ENCODE assay signal across 17 cellular contexts in the genomic region with DNA sequence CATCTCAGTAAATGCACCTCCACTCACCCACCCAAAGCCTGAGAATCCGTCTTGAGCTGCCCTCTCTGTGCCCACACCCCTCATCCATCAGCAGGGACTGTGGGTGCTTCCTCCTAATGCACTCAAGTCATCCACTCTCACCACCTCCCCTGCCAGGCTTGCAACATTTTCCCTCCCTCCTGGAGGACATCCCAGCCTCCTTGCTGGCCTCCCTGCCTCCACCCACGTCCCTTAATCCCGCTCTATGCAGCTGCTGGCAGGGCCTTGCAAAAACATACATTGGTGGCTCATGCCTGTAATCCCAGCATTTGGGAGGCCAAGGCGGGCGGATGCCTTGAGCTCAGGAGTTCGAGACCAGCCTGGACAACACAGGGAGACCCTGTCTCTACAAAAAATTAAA. TPM values are rescaled to one million over a fixed set of nuclear protein-coding genes. Genes with fewer than 3 reads are reported as not detected.
DNase-seq lines count a peak whose midpoint lies in the region; ATAC-seq, FAIRE-seq and TF ChIP-seq lines count a peak whose summit lies in the region.
"Had no signal": no experiment of that assay in that cellular context is flagged by ENCODE, and none has a peak within 500 bp of the region (broad histone marks: within the 10 kb centered on the region; RNA-seq: fewer than 3 reads in every experiment).

No MANE protein-coding gene starts in this region.

- H3K4ac ChIP-seq in mesendoderm (ENCODE audit: low read depth, low read length) = no peak overlapping the region

- ATAC-seq in K562 (no peak), WTC11 (no peak)
- no peak for ATAC-seq in stimulated activated naive B cell treated with anti-CD40 and anti-IgM and Interleukin-4, amounts not matched to agents 10 μg/mL and 1 μg/mL and 100 μg/mL, for 72 hours (replicated peaks)
- ATAC-seq: GM12878 had no signal

- H3K4me3 Mint-ChIP-seq in stimulated activated naive B cell treated with anti-CD40 and anti-IgM and Interleukin-4, amounts not matched to agents 10 μg/mL and 1 μg/mL and 100 μg/mL, for 72 hours = no peak overlapping the region
- no peak overlapping the region for H3K4me3 Mint-ChIP-seq in WTC11
- H3K4me3 Mint-ChIP-seq: B cell; CD4-positive, alpha-beta memory T cell; IgD-negative memory B cell had no signal

- no peaks in the 10 kb centered on the region for H3K9me3 Mint-ChIP-seq in stimulated activated naive B cell treated with anti-CD40 and anti-IgM and Interleukin-4, amounts not matched to agents 10 μg/mL and 1 μg/mL and 100 μg/mL, for 72 hours
- no peaks in the 10 kb centered on the region for H3K9me3 Mint-ChIP-seq in WTC11
- H3K9me3 Mint-ChIP-seq: CD4-positive, alpha-beta memory T cell; IgD-negative memory B cell had no signal

- H3K56ac ChIP-seq in mesendoderm (ENCODE audit: low read length) = peak overlapping the region; percentile 67

- no peaks in the 10 kb centered on the region for H3K9me1 ChIP-seq in K562 (ENCODE audit: control insufficient read depth, insufficient read depth, low read length)

- intact Hi-C loops in K562 (cut with micrococcal nuclease) = loop anchor here (5.0 kb wide), 1 partner anchor 43 kb away; the partner anchor contains the start of gene MANBAL
- intact Hi-C loops in sigmoid colon (cut with DNase I) = no loop called here

- H3K18ac ChIP-seq in mesendoderm (ENCODE audit: low read length) = no peak overlapping the region

- H3K27me3 Mint-ChIP-seq in stimulated activated naive B cell treated with anti-CD40 and anti-IgM and Interleukin-4, amounts not matched to agents 10 μg/mL and 1 μg/mL and 100 μg/mL, for 72 hours = no peaks in the 10 kb centered on the region
- no peaks in the 10 kb centered on the region for H3K27me3 Mint-ChIP-seq in WTC11 (ENCODE audit: low read depth)
- H3K27me3 Mint-ChIP-seq: B cell; CD4-positive, alpha-beta memory T cell; IgD-negative memory B cell had no signal

- H3K79me2 ChIP-seq in K562 (ENCODE audit: control insufficient read depth, insufficient read depth, low read length) (no peaks in the 10 kb centered on the region), mesendoderm (ENCODE audit: control insufficient read depth, insufficient read depth, low read length) (no peaks in the 10 kb centered on the region)

- no peak overlapping the region for H3K27ac Mint-ChIP-seq in stimulated activated naive B cell treated with anti-CD40 and anti-IgM and Interleukin-4, amounts not matched to agents 10 μg/mL and 1 μg/mL and 100 μg/mL, for 72 hours
- no peak overlapping the region for H3K27ac Mint-ChIP-seq in WTC11
- H3K27ac Mint-ChIP-seq: B cell; CD4-positive, alpha-beta memory T cell; IgD-negative memory B cell had no signal

- 68% methylated on average over 6 of the region's 6 CpGs for WGBS in K562 (ENCODE audit: insufficient coverage, low coverage, missing lambda C conversion rate)
- WGBS in mesendoderm (ENCODE audit: extremely low coverage, insufficient coverage, low lambda C conversion rate) = no CpG with 5 or more reads among the region's 6 CpGs
- WGBS in sigmoid colon, 2 donors = 93 to 94% methylated on average over 6 of the region's 6 CpGs

- no peak overlapping the region for H3K23ac ChIP-seq in mesendoderm (ENCODE audit: low read length)

- in situ Hi-C loops in K562 (cut with MboI) = no loop called here

- H3K9ac ChIP-seq in K562 (ENCODE audit: insufficient read depth in 1 of 2, low read depth in 2 of 2, low read length in 2 of 2) = no peak overlapping the region
- no peak overlapping the region for H3K9ac ChIP-seq in mesendoderm (ENCODE audit: low read length)

- no peak overlapping the region for H3K4me3 ChIP-seq in HEK293 (ENCODE audit: low read depth, low read length)
- H3K4me3 ChIP-seq in K562 = no peak overlapping the region
- H3K4me3 ChIP-seq in mesendoderm (ENCODE audit: low read length) = no peak overlapping the region
- H3K4me3 ChIP-seq in sigmoid colon = no peak overlapping the region
- H3K4me3 ChIP-seq: GM12878 had no signal

- TF ChIP-seq POLR2A in K562 (conservative IDR thresholded peaks at IDR 0.05) = no peak
- no peak for TF ChIP-seq POLR2A in sigmoid colon (IDR thresholded peaks at IDR 0.05)

- H3K27me3 ChIP-seq in K562 (ENCODE audit: control insufficient read depth in 2 of 2, insufficient read depth in 2 of 2, low read length in 2 of 2) (no peaks in the 10 kb centered on the region), mesendoderm (ENCODE audit: insufficient read depth, low read length, poor library complexity) (no peaks in the 10 kb centered on the region), sigmoid colon (no peaks in the 10 kb centered on the region)

- no peak overlapping the region for H2BK5ac ChIP-seq in mesendoderm (ENCODE audit: low read length)

- CTCF ChIA-PET in HEK293 (lab: Yijun Ruan, JAX) (interaction anchor here (0.7 kb wide), 1 partner anchor 1255 kb away, joined by 5 read pairs; no protein-coding TSS in a partner anchor), K562 (lab: Yijun Ruan, JAX; ENCODE audit: low intra/inter-chr PET ratio) (no interaction called here), WTC11 (lab: Charles Lee) (interaction anchor here (1.1 kb wide), 1 partner anchor 17 kb away, joined by 3 read pairs; no protein-coding TSS in a partner anchor)

- no TSS peak for BruUV-seq in K562 (replicated peaks; lab: Mats Ljungman, UMichigan)

- no peak overlapping the region for H4K5ac ChIP-seq in mesendoderm (ENCODE audit: low read length)

- H3K4me1 ChIP-seq in HEK293 (ENCODE audit: control insufficient read depth, insufficient read depth, low read length) (no peaks in the 10 kb centered on the region), K562 (replicated peaks in 1 of 2; ENCODE audit: control insufficient read depth in 2 of 2, insufficient read depth in 2 of 2, low read length in 2 of 2) (peaks cover 7 to 8% of the 10 kb centered on the region in 2 experiments), mesendoderm (ENCODE audit: control insufficient read depth, low read depth, low read length) (peaks cover 1% of the 10 kb centered on the region), sigmoid colon (peaks cover 0 to 79% (median 68%) of the 10 kb centered on the region in 4 donors)

- TF ChIP-seq EP300 in K562 (IDR thresholded peaks at IDR 0.05; ENCODE audit: low read length) (no peak), sigmoid colon (IDR thresholded peaks at IDR 0.05) (no peak)

- TF ChIP-seq CTCF in HEK293 (tag by site-specific recombination; IDR thresholded peaks at IDR 0.05) (no peak), K562 (IDR thresholded peaks at IDR 0.05 in 2 of 3, conservative IDR thresholded peaks at IDR 0.05 in 1 of 3; ENCODE audit: insufficient read depth in 2 of 3, low read depth in 1 of 3, low read length in 3 of 3) (no peak), sigmoid colon (IDR thresholded peaks at IDR 0.05) (no peak), WTC11 (IDR thresholded peaks at IDR 0.05) (no peak)

- FAIRE-seq in K562 (lab: Jason Lieb, UNC) = no peak
- FAIRE-seq: GM12878, GM18507 had no signal

- no peak overlapping the region for H2BK15ac ChIP-seq in mesendoderm (replicated peaks; ENCODE audit: low read depth)

- peak overlapping the region; percentile 76 for H2AK5ac ChIP-seq in mesendoderm (ENCODE audit: low read length)

- no peak overlapping the region for H4K8ac ChIP-seq in mesendoderm (ENCODE audit: low read depth, low read length)

- H3K4me2 ChIP-seq in K562 (ENCODE audit: insufficient read depth, low read length) = no peak overlapping the region
- H3K4me2 ChIP-seq in mesendoderm (ENCODE audit: low read length) = no peak overlapping the region

- H2BK120ac ChIP-seq in mesendoderm (ENCODE audit: low read depth, low read length) = no peak overlapping the region

- no peaks in the 10 kb centered on the region for H3K79me1 ChIP-seq in mesendoderm (ENCODE audit: low read length)

- peaks cover 20 to 32% of the 10 kb centered on the region in 2 donors for H3K4me1 Mint-ChIP-seq in stimulated activated naive B cell treated with anti-CD40 and anti-IgM and Interleukin-4, amounts not matched to agents 10 μg/mL and 1 μg/mL and 100 μg/mL, for 72 hours
- peaks cover 7% of the 10 kb centered on the region for H3K4me1 Mint-ChIP-seq in WTC11
- H3K4me1 Mint-ChIP-seq: CD4-positive, alpha-beta memory T cell had no signal

- H3K36me3 ChIP-seq in HEK293 (ENCODE audit: control insufficient read depth in 2 of 2, insufficient read depth in 1 of 2, low read length in 2 of 2) (no peaks in the 10 kb centered on the region), K562 (ENCODE audit: control insufficient read depth, insufficient read depth, low read length) (no peaks in the 10 kb centered on the region), mesendoderm (ENCODE audit: control insufficient read depth, insufficient read depth, low read length) (no peaks in the 10 kb centered on the region), sigmoid colon (no peaks in the 10 kb centered on the region)

- H3K36me3 Mint-ChIP-seq in stimulated activated naive B cell treated with anti-CD40 and anti-IgM and Interleukin-4, amounts not matched to agents 10 μg/mL and 1 μg/mL and 100 μg/mL, for 72 hours = peaks cover 0 to 3% of the 10 kb centered on the region in 2 donors
- H3K36me3 Mint-ChIP-seq in WTC11 = no peaks in the 10 kb centered on the region
- H3K36me3 Mint-ChIP-seq: CD4-positive, alpha-beta memory T cell; IgD-negative memory B cell had no signal

- H3K27ac ChIP-seq in HEK293 (ENCODE audit: extremely low read depth, low read depth, low read length) = no peak overlapping the region
- H3K27ac ChIP-seq in K562 (ENCODE audit: extremely low read depth, low read depth, low read length) = no peak overlapping the region
- H3K27ac ChIP-seq in mesendoderm (ENCODE audit: low read depth, low read length) = no peak overlapping the region
- peak overlapping the region in 3 of 4 donors; percentile 84 to 87 (median 87) for H3K27ac ChIP-seq in sigmoid colon

- H2AFZ ChIP-seq in K562 (ENCODE audit: low read depth, low read length) = no peak overlapping the region

- DNase-seq in K562 (ENCODE audit: extremely low read depth in 1 of 4, low spot score in 3 of 4) = peak in 1 of 4 experiments; percentile 6
- DNase-seq in mesendoderm = no peak
- no peak for DNase-seq in sigmoid colon
- no peak for DNase-seq in stimulated activated naive B cell treated with anti-CD40 and anti-IgM and Interleukin-4, amounts not matched to agents 10 μg/mL and 1 μg/mL and 100 μg/mL, for 72 hours
- no peak for DNase-seq in AG08395 (ENCODE audit: low spot score)
- DNase-seq in T-helper 1 cell = no peak
- DNase-seq in WTC11 (ENCODE audit: low spot score) = no peak
- DNase-seq: ACHN; C1 segment of cervical spinal cord; CD4-positive, alpha-beta memory T cell; DMS79; HCEC 1CT had no signal

- TF ChIP-seq RAD21 in K562 (CRISPR knock-in tag; conservative IDR thresholded peaks at IDR 0.05 in 1 of 2, IDR thresholded peaks at IDR 0.05 in 1 of 2) = no peak

- H3K9me3 ChIP-seq in HEK293 (ENCODE audit: control insufficient read depth, insufficient read depth, low read depth, low read length) (no peaks in the 10 kb centered on the region), K562 (replicated peaks; ENCODE audit: control insufficient read depth, insufficient read depth, low read depth, low read length) (no peaks in the 10 kb centered on the region), sigmoid colon (no peaks in the 10 kb centered on the region)

- POLR2A ChIA-PET in HEK293 (lab: Yijun Ruan, JAX) = no interaction called here
- POLR2A ChIA-PET in K562 (lab: Yijun Ruan, JAX) = interaction anchor here (1.1 to 1.5 kb wide), 2 partner anchors 11 to 14 kb away, joined by 3 to 5 read pairs; no protein-coding TSS in a partner anchor
- POLR2A ChIA-PET in WTC11 (lab: Charles Lee) = no interaction called here

- no peaks in the 10 kb centered on the region for H4K20me1 ChIP-seq in K562 (replicated peaks; ENCODE audit: control insufficient read depth, insufficient read depth, low read length)

RNA-seq across cellular contexts. Expression of gene SRC, which starts 15.6 kb away (rescaled TPM):
- total RNA-seq in K562 (2011; cell fraction: chromatin; rRNA removed; ENCODE audit: low replicate concordance) = 23.1 and 61.0 TPM in 2 replicates
- 26.7 and 29.4 TPM in 2 replicates for total RNA-seq in K562 (2011; cell fraction: nucleolus; rRNA removed)
- total RNA-seq in K562 (2011; cell fraction: nucleoplasm; rRNA removed) = 20.5 and 28.9 TPM in 2 replicates
- total RNA-seq in K562 (2014; rRNA removed) (2.0 and 4.7 TPM in 2 replicates), K562 (2014; rRNA removed; fragmentation: Illumina TruSeq; extraction: Trizol) (1.4 and 1.9 TPM in 2 replicates), K562 (2015; rRNA removed; fragmentation: Illumina TruSeq; extraction: Trizol) (2.9 and 3.1 TPM in 2 replicates), K562 (2021) (7.0 and 7.7 TPM in 2 replicates), sigmoid colon (10 to 100 TPM; 28.1 to 52.3 (median 40.0) TPM), WTC11 (2021) (27.4 to 33.3 TPM (median 30.4 TPM) in 3 replicates)
- polyA plus RNA-seq in K562 (2011; rRNA removed) (8.0 and 8.5 TPM in 2 replicates), K562 (2014; fragmentation: Illumina TruSeq; extraction: Trizol) (5.4 and 8.3 TPM in 2 replicates), K562 (2014; fragmentation: Nextera tagmentation; extraction: Ambion mirVana) (under 1 TPM; 0.06 to 0.14 TPM), K562 (2014; rRNA removed) (4.8 and 5.2 TPM in 2 replicates), sigmoid colon (10 to 100 TPM; 64.3 to 91.8 (median 79.1) TPM)
- 6.8 and 11.9 TPM in 2 replicates for polyA plus RNA-seq in K562 (2011; cell fraction: cytosol; rRNA removed)
- 45.7 and 78.2 TPM in 2 replicates for polyA plus RNA-seq in K562 (2011; cell fraction: nucleus; rRNA removed)
- 4.7 and 5.8 TPM in 2 replicates for polyA plus RNA-seq in K562 (2012)
- polyA minus RNA-seq in K562 (2011; rRNA and poly(A)+ RNA removed) = 5.2 and 16.3 TPM in 2 replicates
- 4.0 and 10.0 TPM in 2 replicates for polyA minus RNA-seq in K562 (2011; cell fraction: cytosol; rRNA and poly(A)+ RNA removed)
- 12.3 and 15.8 TPM in 2 replicates for polyA minus RNA-seq in K562 (2011; cell fraction: nucleus; rRNA and poly(A)+ RNA removed)
- 18.4 TPM for polyA plus RNA-seq in mesendoderm (2013, experiment 1 of 2)
- 19.3 TPM for polyA plus RNA-seq in mesendoderm (2013, experiment 2 of 2)

RNA-seq across cellular contexts. Expression of gene MANBAL, which starts 40.9 kb away (rescaled TPM):
- total RNA-seq in K562 (2011; cell fraction: chromatin; rRNA removed; ENCODE audit: low replicate concordance) = 19.6 and 33.3 TPM in 2 replicates
- total RNA-seq in K562 (2011; cell fraction: nucleolus; rRNA removed) = 23.8 and 26.2 TPM in 2 replicates
- 29.3 and 40.0 TPM in 2 replicates for total RNA-seq in K562 (2011; cell fraction: nucleoplasm; rRNA removed)
- total RNA-seq in K562 (2014; rRNA removed) = 9.2 and 15.5 TPM in 2 replicates
- 10.4 and 12.3 TPM in 2 replicates for total RNA-seq in K562 (2014; rRNA removed; fragmentation: Illumina TruSeq; extraction: Trizol)
- 14.1 and 16.3 TPM in 2 replicates for total RNA-seq in K562 (2015; rRNA removed; fragmentation: Illumina TruSeq; extraction: Trizol)
- 15.3 and 16.7 TPM in 2 replicates for total RNA-seq in K562 (2021)
- 30.0 and 35.0 TPM in 2 replicates for polyA plus RNA-seq in K562 (2011; rRNA removed)
- 55.8 and 75.0 TPM in 2 replicates for polyA plus RNA-seq in K562 (2011; cell fraction: cytosol; rRNA removed)
- polyA plus RNA-seq in K562 (2011; cell fraction: nucleus; rRNA removed) = 31.7 and 40.3 TPM in 2 replicates
- 20.9 and 26.2 TPM in 2 replicates for polyA plus RNA-seq in K562 (2012)
- 27.9 and 31.6 TPM in 2 replicates for polyA plus RNA-seq in K562 (2014; fragmentation: Illumina TruSeq; extraction: Trizol)
- 10 to 100 TPM; 17.4 to 17.8 TPM for polyA plus RNA-seq in K562 (2014; fragmentation: Nextera tagmentation; extraction: Ambion mirVana)
- polyA plus RNA-seq in K562 (2014; rRNA removed) = 24.8 and 25.3 TPM in 2 replicates
- polyA minus RNA-seq in K562 (2011; rRNA and poly(A)+ RNA removed) = 11.3 and 13.7 TPM in 2 replicates
- polyA minus RNA-seq in K562 (2011; cell fraction: cytosol; rRNA and poly(A)+ RNA removed) = 8.8 and 12.4 TPM in 2 replicates
- 4.8 and 6.2 TPM in 2 replicates for polyA minus RNA-seq in K562 (2011; cell fraction: nucleus; rRNA and poly(A)+ RNA removed)
- polyA plus RNA-seq in mesendoderm (2013, experiment 1 of 2) = 53.9 TPM
- polyA plus RNA-seq in mesendoderm (2013, experiment 2 of 2) = 53.4 TPM
- total RNA-seq in sigmoid colon = 10 to 100 TPM; 30.4 to 68.5 (median 58.2) TPM
- 10 to 100 TPM; 34.2 to 57.1 (median 42.0) TPM for polyA plus RNA-seq in sigmoid colon
- total RNA-seq in WTC11 (2021) = 41.7 to 48.6 TPM (median 48.5 TPM) in 3 replicates

Comparison
In these comparisons a context has a peak if more than half of its experiments do, and no peak if none do; other contexts are left out.
1. H3K27ac ChIP-seq: peak in sigmoid colon (3 of 4); none in HEK293 (single experiment), K562 (single experiment) and mesendoderm (single experiment).
2. Of the 44 proteins assayed by ChIP-seq in both K562 and HEK293: peak only in K562: ZNF121; only in HEK293: none; in both: none; in neither: 43.